In genomic region chr20:58127731-58128130, GRCh38 we compare ENCODE assay signal across 9 cellular contexts.
DNase-seq lines count a peak whose midpoint lies in the region; TF ChIP-seq lines count a peak whose summit lies in the region.
"Had no signal": no experiment of that assay in that cellular context is flagged by ENCODE, and none has a peak within 500 bp of the region (broad histone marks: within the 10 kb centered on the region; RNA-seq: fewer than 3 reads in every experiment).

No MANE protein-coding gene starts in this region.

- H3K36me3 Mint-ChIP-seq in CD14-positive monocyte = no peaks in the 10 kb centered on the region

- in situ Hi-C loops in astrocyte of the cerebellum (cut with HindIII; ENCODE audit: low sequenced_read_pairs) = no loop called here

- TF ChIP-seq CTCF in BJ (IDR thresholded peaks at IDR 0.05; ENCODE audit: insufficient read depth, low read depth, low read length) (no peak), astrocyte of the cerebellum (IDR thresholded peaks at IDR 0.05; ENCODE audit: low read depth, low read length, missing control alignments) (no peak), kidney epithelial cell (IDR thresholded peaks at IDR 0.05; ENCODE audit: insufficient read depth, low read length, poor library complexity, severe bottlenecking) (no peak), CD14-positive monocyte (IDR thresholded peaks at IDR 0.05) (no peak)

- POLR2A ChIA-PET in BJ (lab: Charles Lee) = no interaction called here

- H3K4me3 Mint-ChIP-seq in CD14-positive monocyte = no peak overlapping the region
- H3K4me3 Mint-ChIP-seq: activated CD4-positive, alpha-beta T cell treated with anti-CD3 and anti-CD28 coated beads, Interleukin-2, amount 10 ng/mL, durations not matched to agents 7 days and 5 days had no signal

- H3K36me3 ChIP-seq in BJ (ENCODE audit: control insufficient read depth, insufficient read depth, low read length) (no peaks in the 10 kb centered on the region), kidney epithelial cell (ENCODE audit: control insufficient read depth, insufficient read depth, low read length) (no peaks in the 10 kb centered on the region)

- H3K27me3 ChIP-seq in BJ (ENCODE audit: control insufficient read depth, insufficient read depth, low read length) = peaks cover 11% of the 10 kb centered on the region
- no peaks in the 10 kb centered on the region for H3K27me3 ChIP-seq in kidney epithelial cell (ENCODE audit: control insufficient read depth, insufficient read depth, low read length)

- H3K9me3 Mint-ChIP-seq in CD14-positive monocyte = peaks cover 0 to 14% (median 7%) of the 10 kb centered on the region in 7 donors

- intact Hi-C loops in CD14-positive monocyte (cut with micrococcal nuclease) = no loop called here

- peaks cover 30 to 42% (median 34%) of the 10 kb centered on the region in 3 donors for H3K27me3 Mint-ChIP-seq in CD14-positive monocyte (ENCODE audit: low read depth in 3 of 3)

- no peak overlapping the region for H3K4me3 ChIP-seq in BJ (ENCODE audit: low read depth, low read length)
- H3K4me3 ChIP-seq in astrocyte of the cerebellum (ENCODE audit: low read depth, low read length) = no peak overlapping the region
- no peak overlapping the region for H3K4me3 ChIP-seq in kidney epithelial cell (ENCODE audit: low read depth, low read length)

- CTCF ChIA-PET in BJ (lab: Yijun Ruan, JAX) = interaction anchor here (0.6 to 1.4 kb wide), 3 partner anchors 9 to 41 kb away, joined by 3 read pairs; no protein-coding TSS in a partner anchor

- H3K27ac Mint-ChIP-seq in CD14-positive monocyte = no peak overlapping the region
- H3K27ac Mint-ChIP-seq: activated CD4-positive, alpha-beta T cell treated with anti-CD3 and anti-CD28 coated beads, Interleukin-2, amount 10 ng/mL, durations not matched to agents 7 days and 5 days had no signal

- no peaks in the 10 kb centered on the region for H3K4me1 Mint-ChIP-seq in CD14-positive monocyte

- DNase-seq in BJ (ENCODE audit: low read depth) (peak; percentile 40), HPDE6-E6E7 (ENCODE audit: extremely low spot score) (peak; percentile 94), astrocyte of the cerebellum (ENCODE audit: low read depth) (peak; percentile 98), kidney epithelial cell (ENCODE audit: low read depth) (peak; percentile 86), NCI-H526 treated with DMSO at 0.1 percent for 48 hours (lab: John Stamatoyannopoulos, UW) (no peak), CD14-positive monocyte (ENCODE audit: low spot score) (no peak), NCI-H1417 treated with DMSO at 0.1 percent for 48 hours (lab: John Stamatoyannopoulos, UW) (no peak), activated gamma-delta T cell treated with Interleukin-2 at 50 U/mL for 16 hours (no peak)
- DNase-seq: activated CD4-positive, alpha-beta T cell treated with anti-CD3 and anti-CD28 coated beads, Interleukin-2, amount 10 ng/mL, durations not matched to agents 7 days and 5 days had no signal

Comparison
In these comparisons a context has a peak if more than half of its experiments do, and no peak if none do; other contexts are left out.
1. DNase-seq: peak in BJ (single experiment), HPDE6-E6E7 (single experiment), astrocyte of the cerebellum (single experiment) and kidney epithelial cell (single experiment); none in NCI-H526 treated with DMSO at 0.1 percent for 48 hours (single experiment), CD14-positive monocyte (single experiment), NCI-H1417 treated with DMSO at 0.1 percent for 48 hours (single experiment) and activated gamma-delta T cell treated with Interleukin-2 at 50 U/mL for 16 hours (single experiment).